ENCODE assay signal across 22 cellular contexts in genomic region chr2:99555410-99555809, GRCh38.
DNase-seq lines count a peak whose midpoint lies in the region; ATAC-seq and TF ChIP-seq lines count a peak whose summit lies in the region.
"Had no signal": no experiment of that assay in that cellular context is flagged by ENCODE, and none has a peak within 500 bp of the region (broad histone marks: within the 10 kb centered on the region; RNA-seq: fewer than 3 reads in every experiment).

No MANE protein-coding gene starts in this region.

- H3K27ac ChIP-seq in HL-60 (replicated peaks), result peak overlapping the region; percentile 42
- H3K27ac ChIP-seq: colonic mucosa, psoas muscle, vagina, WERI-Rb-1 had no signal

- DNase-seq in HL-60 (ENCODE audit: low read depth in 1 of 2, low spot score in 1 of 2) (peak; percentile 75 to 90), NOMO-1 treated with dmso at 0.1 percent for 144 hours (lab: John Stamatoyannopoulos, UW; ENCODE audit: unreplicated experiment) (peak; percentile 53), WTC11 (ENCODE audit: low spot score) (no peak), sciatic nerve (ENCODE audit: low spot score) (no peak), NCI-H2196 (lab: John Stamatoyannopoulos, UW; ENCODE audit: unreplicated experiment) (no peak), DMS79 (lab: John Stamatoyannopoulos, UW) (no peak)
- no peak for DNase-seq in stimulated activated CD4-positive, alpha-beta T cell treated with anti-CD3 and anti-CD28 coated beads, Interleukin-15, amount 100 ng/mL, for 24 hours
- DNase-seq: activated effector memory CD4-positive, alpha-beta T cell treated with Interleukin-2 at 50 U/mL for 16 hours; CD4-positive, alpha-beta memory T cell; colonic mucosa; DMS153; effector memory CD8-positive, alpha-beta T cell; kidney glomerular epithelial cell; NCI-H1694; NCI-H2171; PC-3; psoas muscle; SHP77 treated with DMSO at 0.1 percent for 48 hours; WERI-Rb-1 had no signal

- H3K4me1 Mint-ChIP-seq in WTC11, result peaks cover 35% of the 10 kb centered on the region

- H3K9me3 Mint-ChIP-seq in WTC11, result no peaks in the 10 kb centered on the region
- H3K9me3 Mint-ChIP-seq: CD4-positive, alpha-beta memory T cell; effector memory CD8-positive, alpha-beta T cell; stimulated activated memory B cell treated with anti-CD40 and anti-IgM and Interleukin-4, amounts not matched to agents 10 μg/mL and 1 μg/mL and 100 μg/mL, for 72 hours; T-helper 1 cell treated with Interleukin-12 subunit alpha and Interleukin-12 subunit beta and Interleukin-4 antibody, amounts not matched to agents 30 μg/mL and 1 μg/mL, for 36 hours had no signal

- H3K27me3 ChIP-seq in HL-60 (ENCODE audit: insufficient read depth, poor library complexity, severe bottlenecking), result peaks cover under 1% of the 10 kb centered on the region
- H3K27me3 ChIP-seq: colonic mucosa, vagina had no signal

- POLR2A ChIA-PET in WTC11 (lab: Charles Lee), result no interaction called here

- ATAC-seq in WTC11 (peak; percentile 17), sciatic nerve (peak; percentile 47)
- ATAC-seq: effector memory CD8-positive, alpha-beta T cell; PC-3; psoas muscle; stimulated activated memory B cell treated with anti-CD40 and anti-IgM and Interleukin-4, amounts not matched to agents 10 μg/mL and 1 μg/mL and 100 μg/mL, for 72 hours had no signal

- H3K4me3 ChIP-seq in HL-60 (replicated peaks; ENCODE audit: insufficient read depth, low read length), result no peak overlapping the region
- H3K4me3 ChIP-seq: colonic mucosa, psoas muscle, vagina had no signal

- CTCF ChIA-PET in WTC11 (lab: Charles Lee), result interaction anchor here (1.0 to 2.0 kb wide), 4 partner anchors 35 to 708 kb away, joined by 3 to 10 read pairs (median 6); no protein-coding TSS in a partner anchor

- H3K27me3 Mint-ChIP-seq in WTC11 (ENCODE audit: low read depth), result no peaks in the 10 kb centered on the region
- H3K27me3 Mint-ChIP-seq: stimulated activated memory B cell treated with anti-CD40 and anti-IgM and Interleukin-4, amounts not matched to agents 10 μg/mL and 1 μg/mL and 100 μg/mL, for 72 hours had no signal

- H3K4me3 Mint-ChIP-seq in WTC11, result no peak overlapping the region; the same call in 1 of the 2 replicates
- H3K4me3 Mint-ChIP-seq: CD4-positive, alpha-beta memory T cell; effector memory CD8-positive, alpha-beta T cell; stimulated activated memory B cell treated with anti-CD40 and anti-IgM and Interleukin-4, amounts not matched to agents 10 μg/mL and 1 μg/mL and 100 μg/mL, for 72 hours; T-helper 1 cell treated with Interleukin-12 subunit alpha and Interleukin-12 subunit beta and Interleukin-4 antibody, amounts not matched to agents 30 μg/mL and 1 μg/mL, for 36 hours had no signal

- intact Hi-C loops in sciatic nerve (cut with DNase I), result loop anchor here (10.0 kb wide), 1 partner anchor 699 kb away; no protein-coding TSS in a partner anchor

- TF ChIP-seq CTCF in HL-60 (IDR thresholded peaks at IDR 0.05; ENCODE audit: insufficient read depth, low read length), result no peak
- TF ChIP-seq CTCF in WTC11 (IDR thresholded peaks at IDR 0.05), result no peak

- H3K36me3 Mint-ChIP-seq in WTC11, result no peaks in the 10 kb centered on the region
- H3K36me3 Mint-ChIP-seq: CD4-positive, alpha-beta memory T cell had no signal

- H3K27ac Mint-ChIP-seq in WTC11, result peak overlapping the region; percentile 92
- H3K27ac Mint-ChIP-seq: CD4-positive, alpha-beta memory T cell; effector memory CD8-positive, alpha-beta T cell; stimulated activated memory B cell treated with anti-CD40 and anti-IgM and Interleukin-4, amounts not matched to agents 10 μg/mL and 1 μg/mL and 100 μg/mL, for 72 hours; T-helper 1 cell treated with Interleukin-12 subunit alpha and Interleukin-12 subunit beta and Interleukin-4 antibody, amounts not matched to agents 30 μg/mL and 1 μg/mL, for 36 hours had no signal

TF ChIP-seq in WTC11, 78 proteins besides CTCF, POLR2A, EP300 and RAD21:
- TF ChIP-seq GRHL2 (CRISPR knock-in tag; IDR thresholded peaks at IDR 0.05; ENCODE audit: insufficient replicate concordance, severe bottlenecking), result no peak
- no peak for TF ChIP-seq ATF6 (CRISPR knock-in tag; IDR thresholded peaks at IDR 0.05)
- no peak for TF ChIP-seq NR2C2 (CRISPR knock-in tag; IDR thresholded peaks at IDR 0.05)
- TF ChIP-seq ETV6 (CRISPR knock-in tag; IDR thresholded peaks at IDR 0.05), result no peak
- TF ChIP-seq ZNF423 (CRISPR knock-in tag; IDR thresholded peaks at IDR 0.05), result no peak
- TF ChIP-seq MXD4 (CRISPR knock-in tag; IDR thresholded peaks at IDR 0.05; ENCODE audit: borderline replicate concordance), result no peak
- no peak for TF ChIP-seq SMAD3 (CRISPR knock-in tag; IDR thresholded peaks at IDR 0.05; ENCODE audit: borderline replicate concordance)
- no peak for TF ChIP-seq CREB1 (CRISPR knock-in tag; IDR thresholded peaks at IDR 0.05)
- TF ChIP-seq ZNF219 (CRISPR knock-in tag; IDR thresholded peaks at IDR 0.05; ENCODE audit: borderline replicate concordance), result no peak
- no peak for TF ChIP-seq ATF1 (CRISPR knock-in tag; IDR thresholded peaks at IDR 0.05)
- TF ChIP-seq, protein P1, sequence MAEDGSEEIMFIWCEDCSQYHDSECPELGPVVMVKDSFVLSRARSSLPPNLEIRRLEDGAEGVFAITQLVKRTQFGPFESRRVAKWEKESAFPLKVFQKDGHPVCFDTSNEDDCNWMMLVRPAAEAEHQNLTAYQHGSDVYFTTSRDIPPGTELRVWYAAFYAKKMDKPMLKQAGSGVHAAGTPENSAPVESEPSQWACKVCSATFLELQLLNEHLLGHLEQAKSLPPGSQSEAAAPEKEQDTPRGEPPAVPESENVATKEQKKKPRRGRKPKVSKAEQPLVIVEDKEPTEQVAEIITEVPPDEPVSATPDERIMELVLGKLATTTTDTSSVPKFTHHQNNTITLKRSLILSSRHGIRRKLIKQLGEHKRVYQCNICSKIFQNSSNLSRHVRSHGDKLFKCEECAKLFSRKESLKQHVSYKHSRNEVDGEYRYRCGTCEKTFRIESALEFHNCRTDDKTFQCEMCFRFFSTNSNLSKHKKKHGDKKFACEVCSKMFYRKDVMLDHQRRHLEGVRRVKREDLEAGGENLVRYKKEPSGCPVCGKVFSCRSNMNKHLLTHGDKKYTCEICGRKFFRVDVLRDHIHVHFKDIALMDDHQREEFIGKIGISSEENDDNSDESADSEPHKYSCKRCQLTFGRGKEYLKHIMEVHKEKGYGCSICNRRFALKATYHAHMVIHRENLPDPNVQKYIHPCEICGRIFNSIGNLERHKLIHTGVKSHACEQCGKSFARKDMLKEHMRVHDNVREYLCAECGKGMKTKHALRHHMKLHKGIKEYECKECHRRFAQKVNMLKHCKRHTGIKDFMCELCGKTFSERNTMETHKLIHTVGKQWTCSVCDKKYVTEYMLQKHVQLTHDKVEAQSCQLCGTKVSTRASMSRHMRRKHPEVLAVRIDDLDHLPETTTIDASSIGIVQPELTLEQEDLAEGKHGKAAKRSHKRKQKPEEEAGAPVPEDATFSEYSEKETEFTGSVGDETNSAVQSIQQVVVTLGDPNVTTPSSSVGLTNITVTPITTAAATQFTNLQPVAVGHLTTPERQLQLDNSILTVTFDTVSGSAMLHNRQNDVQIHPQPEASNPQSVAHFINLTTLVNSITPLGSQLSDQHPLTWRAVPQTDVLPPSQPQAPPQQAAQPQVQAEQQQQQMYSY (CRISPR knock-in tag; IDR thresholded peaks at IDR 0.05), result no peak
- TF ChIP-seq, protein P2, sequence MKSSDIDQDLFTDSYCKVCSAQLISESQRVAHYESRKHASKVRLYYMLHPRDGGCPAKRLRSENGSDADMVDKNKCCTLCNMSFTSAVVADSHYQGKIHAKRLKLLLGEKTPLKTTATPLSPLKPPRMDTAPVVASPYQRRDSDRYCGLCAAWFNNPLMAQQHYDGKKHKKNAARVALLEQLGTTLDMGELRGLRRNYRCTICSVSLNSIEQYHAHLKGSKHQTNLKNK (CRISPR knock-in tag; IDR thresholded peaks at IDR 0.05), result no peak
- TF ChIP-seq GTF2I (CRISPR knock-in tag; conservative IDR thresholded peaks at IDR 0.05), result no peak
- no peak for TF ChIP-seq NR1H2 (CRISPR knock-in tag; IDR thresholded peaks at IDR 0.05)

Comparison
In these comparisons a context has a peak if more than half of its experiments do, and no peak if none do; other contexts are left out.
1. DNase-seq: peak in HL-60 (2 of 2) and NOMO-1 treated with dmso at 0.1 percent for 144 hours (single experiment); none in WTC11 (single experiment), sciatic nerve (single experiment), NCI-H2196 (single experiment), DMS79 (single experiment) and stimulated activated CD4-positive, alpha-beta T cell treated with anti-CD3 and anti-CD28 coated beads, Interleukin-15, amount 100 ng/mL, for 24 hours (single experiment).